Comparison of ENCODE assay signal across 32 cellular contexts in the genomic region with DNA sequence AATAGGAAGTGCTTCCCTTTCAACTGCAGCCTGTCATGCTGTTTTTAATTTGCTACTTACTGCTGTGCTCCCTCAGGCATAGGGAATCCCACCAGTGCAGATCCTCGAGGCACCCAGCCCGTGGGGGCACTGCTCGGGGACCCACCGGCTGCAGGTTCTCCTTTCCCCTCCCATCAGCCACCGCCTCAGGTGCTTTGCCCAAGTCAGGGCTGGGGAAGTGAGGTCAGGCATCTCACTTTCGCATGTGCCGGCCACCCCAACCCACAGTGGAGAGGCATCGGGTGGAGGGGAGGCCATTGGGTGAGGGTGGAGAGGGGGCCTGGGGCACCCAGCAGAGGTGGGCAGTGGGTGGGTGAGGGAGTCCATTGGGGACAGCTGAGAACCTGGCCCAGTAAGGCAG.
"Had no signal": no experiment of that assay in that cellular context is flagged by ENCODE, and none has a peak within 500 bp of the region (broad histone marks: within the 10 kb centered on the region; RNA-seq: fewer than 3 reads in every experiment).

No MANE protein-coding gene starts in this region.

- H3K27me3 ChIP-seq: adrenal gland, SJCRH30 had no signal

- ATAC-seq: activated CD4-positive, alpha-beta T cell treated with anti-CD3 and anti-CD28 coated beads for 36 hours; activated CD8-positive, alpha-beta T cell treated with anti-CD3 and anti-CD28 coated beads, Interleukin-2, amount 10 ng/mL, durations not matched to agents 7 days and 5 days; activated naive CD4-positive, alpha-beta T cell treated with anti-CD3 and anti-CD28 coated beads, Interleukin-2, amount 50 U/mL, for 72 hours had no signal

- H3K4me2 ChIP-seq: KMS-11, PC-9 had no signal

- H3K4me1 ChIP-seq: adrenal gland, SJCRH30 had no signal

- H3K36me3 Mint-ChIP-seq: activated naive CD4-positive, alpha-beta T cell treated with anti-CD3 and anti-CD28 coated beads, Interleukin-2, amount 50 U/mL, for 72 hours; brain had no signal

- H3K27ac Mint-ChIP-seq: activated CD4-positive, alpha-beta T cell treated with anti-CD3 and anti-CD28 coated beads for 36 hours; activated CD4-positive, alpha-beta T cell treated with anti-CD3 and anti-CD28 coated beads, Interleukin-2, amount 10 ng/mL, durations not matched to agents 7 days and 5 days; activated CD8-positive, alpha-beta T cell treated with anti-CD3 and anti-CD28 coated beads, Interleukin-2, amount 10 ng/mL, durations not matched to agents 7 days and 5 days; activated naive CD4-positive, alpha-beta T cell treated with anti-CD3 and anti-CD28 coated beads for 36 hours; activated naive CD4-positive, alpha-beta T cell treated with anti-CD3 and anti-CD28 coated beads, Interleukin-2, amount 50 U/mL, for 72 hours; activated T-cell treated with anti-CD3 and anti-CD28 coated beads, Interleukin-2, amount 50 U/mL, for 24 hours; T-helper 1 cell treated with Interleukin-12 subunit alpha and Interleukin-12 subunit beta and Interleukin-4 antibody, amounts not matched to agents 30 μg/mL and 1 μg/mL, for 36 hours; T-helper 2 cell treated with Interferon-gamma antibody and Interleukin-4, amounts not matched to agents 5 μg/mL and 100 μg/mL, for 36 hours had no signal

- H3K27ac ChIP-seq: adrenal gland, KMS-11, PC-9, SJCRH30, SK-N-MC had no signal

- H3K9me3 Mint-ChIP-seq: activated CD4-positive, alpha-beta T cell treated with anti-CD3 and anti-CD28 coated beads, Interleukin-2, amount 10 ng/mL, durations not matched to agents 7 days and 5 days; activated naive CD4-positive, alpha-beta T cell treated with anti-CD3 and anti-CD28 coated beads for 36 hours; activated naive CD4-positive, alpha-beta T cell treated with anti-CD3 and anti-CD28 coated beads, Interleukin-2, amount 50 U/mL, for 72 hours; activated T-cell treated with anti-CD3 and anti-CD28 coated beads, Interleukin-2, amount 50 U/mL, for 24 hours; T-helper 1 cell treated with Interleukin-12 subunit alpha and Interleukin-12 subunit beta and Interleukin-4 antibody, amounts not matched to agents 30 μg/mL and 1 μg/mL, for 36 hours; T-helper 2 cell treated with Interferon-gamma antibody and Interleukin-4, amounts not matched to agents 5 μg/mL and 100 μg/mL, for 36 hours had no signal

- H2AFZ ChIP-seq: PC-9 had no signal

- H3K9ac ChIP-seq: KMS-11 had no signal

- H3K36me3 ChIP-seq: adrenal gland, SJCRH30 had no signal

- H3K4me1 Mint-ChIP-seq: activated CD4-positive, alpha-beta T cell treated with anti-CD3 and anti-CD28 coated beads for 36 hours; activated CD4-positive, alpha-beta T cell treated with anti-CD3 and anti-CD28 coated beads, Interleukin-2, amount 10 ng/mL, durations not matched to agents 7 days and 5 days had no signal

- H3K4me3 ChIP-seq: adrenal gland, PC-9, SJCRH30 had no signal

- H3K9me3 ChIP-seq: adrenal gland, SJCRH30 had no signal

- FAIRE-seq: bronchial epithelial cell, RCC 7860, TTC549 had no signal

- DNase-seq: activated CD4-positive, alpha-beta T cell treated with anti-CD3 and anti-CD28 coated beads for 36 hours; activated CD4-positive, alpha-beta T cell treated with anti-CD3 and anti-CD28 coated beads, Interleukin-2, amount 10 ng/mL, durations not matched to agents 7 days and 5 days; activated CD4-positive, alpha-beta T cell treated with anti-CD3 and anti-CD28 coated beads, Interleukin-2, amount 50 U/mL, for 48 hours; activated CD8-positive, alpha-beta T cell treated with anti-CD3 and anti-CD28 coated beads, Interleukin-2, amount 10 ng/mL, durations not matched to agents 7 days and 5 days; activated gamma-delta T cell treated with Interleukin-2 at 50 U/mL for 16 hours; activated naive CD4-positive, alpha-beta T cell treated with anti-CD3 and anti-CD28 coated beads for 36 hours; activated T-cell treated with anti-CD3 and anti-CD28 coated beads, Interleukin-2, amount 50 U/mL, for 24 hours; adrenal gland; caudate nucleus; cerebellar nuclear complex; MM.1S; MV-4-11; NCI-H1092; NCI-H1436 treated with DMSO at 0.1 percent for 48 hours; NCI-H1694 treated with DMSO at 0.1 percent for 48 hours; NCI-H2029; NCI-H2171; NCI-H510A; NCI-H526; NCI-H748 treated with DMSO at 0.1 percent for 48 hours; PC-9; SHP77; SJCRH30 had no signal

- H3K4me3 Mint-ChIP-seq: activated CD4-positive, alpha-beta T cell treated with anti-CD3 and anti-CD28 coated beads for 36 hours; activated CD4-positive, alpha-beta T cell treated with anti-CD3 and anti-CD28 coated beads, Interleukin-2, amount 10 ng/mL, durations not matched to agents 7 days and 5 days; activated CD8-positive, alpha-beta T cell treated with anti-CD3 and anti-CD28 coated beads, Interleukin-2, amount 10 ng/mL, durations not matched to agents 7 days and 5 days; activated naive CD4-positive, alpha-beta T cell treated with anti-CD3 and anti-CD28 coated beads for 36 hours; activated T-cell treated with anti-CD3 and anti-CD28 coated beads, Interleukin-2, amount 50 U/mL, for 24 hours; brain; T-helper 1 cell treated with Interleukin-12 subunit alpha and Interleukin-12 subunit beta and Interleukin-4 antibody, amounts not matched to agents 30 μg/mL and 1 μg/mL, for 36 hours; T-helper 2 cell treated with Interferon-gamma antibody and Interleukin-4, amounts not matched to agents 5 μg/mL and 100 μg/mL, for 36 hours had no signal
